ENCODE assay signal across 26 cellular contexts in the genomic region with DNA sequence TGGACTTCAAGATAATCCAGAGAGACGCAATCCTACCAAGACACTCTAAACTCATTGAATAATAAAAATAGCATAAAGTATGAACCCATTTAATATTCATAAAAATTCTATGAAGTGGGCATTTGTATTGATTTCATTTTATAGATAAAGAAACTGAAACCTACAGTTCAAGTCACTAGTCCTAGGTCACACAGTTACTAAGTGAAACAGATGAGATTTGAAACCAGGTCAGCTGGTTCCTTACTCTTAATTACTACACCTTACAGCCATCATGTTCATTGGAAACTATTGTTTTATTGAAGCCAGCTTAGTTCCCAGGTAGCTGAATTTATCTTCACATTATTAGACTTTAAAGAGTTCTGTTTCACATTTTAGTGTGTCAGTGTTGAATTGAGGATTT.
"Had no signal": no experiment of that assay in that cellular context is flagged by ENCODE, and none has a peak within 500 bp of the region (broad histone marks: within the 10 kb centered on the region; RNA-seq: fewer than 3 reads in every experiment).

No MANE protein-coding gene starts in this region.

- H3K36me3 ChIP-seq: left ventricle myocardium inferior, pancreas, prostate gland, suprapubic skin, thoracic aorta, tibial artery, upper lobe of right lung had no signal

- H3K4me3 Mint-ChIP-seq: memory B cell; naive thymus-derived CD8-positive, alpha-beta T cell; nephron; neural crest cell; stimulated activated effector memory CD8-positive, alpha-beta T cell treated with anti-CD3 and anti-CD28 coated beads, Interleukin-12 subunit alpha, Interleukin-12 subunit beta, amount 100 ng/mL, for 72 hours; stimulated activated naive CD8-positive, alpha-beta T cell treated with anti-CD3 and anti-CD28 coated beads, Interleukin-15, Interleukin-2, amounts not matched to agents 100 ng/mL and 50 ng/mL, for 24 hours had no signal

- H3K9me3 ChIP-seq: left ventricle myocardium inferior, pancreas, prostate gland, suprapubic skin, thoracic aorta, tibial artery, upper lobe of right lung had no signal

- DNase-seq: hippocampal formation; left ventricle myocardium inferior; naive thymus-derived CD8-positive, alpha-beta T cell; nucleus accumbens; pancreas; posterior cingulate gyrus; retina; right cardiac atrium; stimulated activated CD4-positive, alpha-beta T cell treated with anti-CD3 and anti-CD28 coated beads, Interleukin-12 subunit alpha, Interleukin-12 subunit beta, amount 100 ng/mL, for 4 hours; stimulated activated CD4-positive, alpha-beta T cell treated with anti-CD3 and anti-CD28 coated beads, Interleukin-15, amount 100 ng/mL, for 24 hours; stimulated activated CD4-positive, alpha-beta T cell treated with anti-CD3 and anti-CD28 coated beads, Interleukin-2, amount 100 ng/mL, for 24 hours; stimulated activated CD4-positive, alpha-beta T cell treated with anti-CD3 and anti-CD28 coated beads, Interleukin-4, amount 100 ng/mL, for 1 hour; stimulated activated naive CD4-positive, alpha-beta T cell; tibial artery; trophoblast cell; upper lobe of right lung had no signal

- ATAC-seq: naive thymus-derived CD8-positive, alpha-beta T cell; pancreas; right cardiac atrium; sciatic nerve; stimulated activated effector memory CD8-positive, alpha-beta T cell treated with anti-CD3 and anti-CD28 coated beads, Interleukin-12 subunit alpha, Interleukin-12 subunit beta, amount 100 ng/mL, for 72 hours; upper lobe of right lung had no signal

- H3K27me3 ChIP-seq: pancreas, suprapubic skin, tibial artery, upper lobe of right lung had no signal

- H3K4me1 Mint-ChIP-seq: naive thymus-derived CD8-positive, alpha-beta T cell; stimulated activated effector memory CD8-positive, alpha-beta T cell treated with anti-CD3 and anti-CD28 coated beads, Interleukin-12 subunit alpha, Interleukin-12 subunit beta, amount 100 ng/mL, for 72 hours had no signal

- H3K27me3 Mint-ChIP-seq: memory B cell; naive thymus-derived CD8-positive, alpha-beta T cell; stimulated activated naive CD8-positive, alpha-beta T cell treated with anti-CD3 and anti-CD28 coated beads, Interleukin-15, Interleukin-2, amounts not matched to agents 100 ng/mL and 50 ng/mL, for 24 hours had no signal

- H3K9me3 Mint-ChIP-seq: memory B cell, nephron, neural crest cell had no signal

- H3K4me3 ChIP-seq: left ventricle myocardium inferior, pancreas, prostate gland, skin epidermis, suprapubic skin, thoracic aorta, tibial artery, upper lobe of right lung had no signal

- H3K27ac ChIP-seq: left ventricle myocardium inferior, pancreas, prostate gland, skin epidermis, suprapubic skin, thoracic aorta, tibial artery, upper lobe of right lung had no signal

- H3K4me1 ChIP-seq: left ventricle myocardium inferior, prostate gland, suprapubic skin, tibial artery, upper lobe of right lung had no signal

- H3K27ac Mint-ChIP-seq: memory B cell; naive thymus-derived CD8-positive, alpha-beta T cell; nephron; stimulated activated effector memory CD8-positive, alpha-beta T cell treated with anti-CD3 and anti-CD28 coated beads, Interleukin-12 subunit alpha, Interleukin-12 subunit beta, amount 100 ng/mL, for 72 hours; stimulated activated naive CD8-positive, alpha-beta T cell treated with anti-CD3 and anti-CD28 coated beads, Interleukin-15, Interleukin-2, amounts not matched to agents 100 ng/mL and 50 ng/mL, for 24 hours had no signal

- H3K36me3 Mint-ChIP-seq: memory B cell; naive thymus-derived CD8-positive, alpha-beta T cell; stimulated activated effector memory CD8-positive, alpha-beta T cell treated with anti-CD3 and anti-CD28 coated beads, Interleukin-12 subunit alpha, Interleukin-12 subunit beta, amount 100 ng/mL, for 72 hours had no signal
